In genomic region chr17:43581581-43581980, GRCh38 we compare ENCODE assay signal across 20 cellular contexts. TPM values are rescaled to one million over a fixed set of nuclear protein-coding genes. Genes with fewer than 3 reads are reported as not detected.
DNase-seq lines count a peak whose midpoint lies in the region; ATAC-seq and TF ChIP-seq lines count a peak whose summit lies in the region.
"Had no signal": no experiment of that assay in that cellular context is flagged by ENCODE, and none has a peak within 500 bp of the region (broad histone marks: within the 10 kb centered on the region; RNA-seq: fewer than 3 reads in every experiment).

No MANE protein-coding gene starts in this region.

- in situ Hi-C loops in transverse colon (cut with MboI; ENCODE audit: low pct_ligation_motif_present in 1 of 4, low pct_unique_long_range_greater_than_20kb in 1 of 4, low sequenced_read_pairs in 3 of 4) (loop anchor here in 1 of 4 donors (5.0 kb wide), 1 partner anchor 91 kb away; no protein-coding TSS in a partner anchor), brain microvascular endothelial cell (cut with HindIII; ENCODE audit: low pct_ligation_motif_present, low sequenced_read_pairs) (no loop called here)

- H3K4me1 Mint-ChIP-seq in T-helper 17 cell, result peaks cover 17% of the 10 kb centered on the region

- TF ChIP-seq CTCF in heart left ventricle (IDR thresholded peaks at IDR 0.05) (no peak), right atrium auricular region (IDR thresholded peaks at IDR 0.05) (no peak), mucosa of descending colon (IDR thresholded peaks at IDR 0.05) (no peak), transverse colon (IDR thresholded peaks at IDR 0.05) (no peak), brain microvascular endothelial cell (IDR thresholded peaks at IDR 0.05; ENCODE audit: low read depth, low read length, missing control alignments) (no peak)

- H3K36me3 ChIP-seq in heart left ventricle (no peaks in the 10 kb centered on the region), right atrium auricular region (no peaks in the 10 kb centered on the region), mucosa of descending colon (ENCODE audit: low read depth) (no peaks in the 10 kb centered on the region), transverse colon (no peaks in the 10 kb centered on the region), brain microvascular endothelial cell (replicated peaks) (no peaks in the 10 kb centered on the region)
- H3K36me3 ChIP-seq: HAP-1, SJCRH30 had no signal

- peak overlapping the region in 10 of 12 donors; percentile 10 to 81 (median 59) for H3K27ac ChIP-seq in heart left ventricle
- peak overlapping the region in 1 of 2 donors; percentile 10 for H3K27ac ChIP-seq in right atrium auricular region
- H3K27ac ChIP-seq in transverse colon, result no peak overlapping the region
- H3K27ac ChIP-seq in brain microvascular endothelial cell, result no peak overlapping the region
- H3K27ac ChIP-seq in caudate nucleus (ENCODE audit: low read depth, low read length), result no peak overlapping the region
- H3K27ac ChIP-seq: 22Rv1, GM23248, SJCRH30 had no signal

- H3K27ac Mint-ChIP-seq in T-helper 17 cell, result peak overlapping the region; percentile 87
- H3K27ac Mint-ChIP-seq: CD14-positive monocyte had no signal

- peaks cover 0 to 57% (median 37%) of the 10 kb centered on the region in 12 donors for H3K4me1 ChIP-seq in heart left ventricle
- H3K4me1 ChIP-seq in right atrium auricular region, result peaks cover 0 to 39% of the 10 kb centered on the region in 2 donors
- H3K4me1 ChIP-seq in mucosa of descending colon (ENCODE audit: low read depth), result no peaks in the 10 kb centered on the region
- peaks cover 0 to 22% (median 13%) of the 10 kb centered on the region in 4 donors for H3K4me1 ChIP-seq in transverse colon
- H3K4me1 ChIP-seq: HAP-1 had no signal

- H3K4me3 Mint-ChIP-seq in T-helper 17 cell, result no peak overlapping the region
- H3K4me3 Mint-ChIP-seq: CD14-positive monocyte had no signal

- intact Hi-C loops in heart left ventricle (cut with DNase I), result loop anchor here in 2 of 10 donors (2.0 to 5.0 kb wide), 2 partner anchors 51 to 83 kb away; no protein-coding TSS in a partner anchor
- intact Hi-C loops in mucosa of descending colon (cut with DNase I, micrococcal nuclease), result loop anchor here in 1 of 2 donors (10.0 kb wide), 1 partner anchor 173 kb away; the partner anchor contains the start of gene SOST
- intact Hi-C loops in transverse colon (cut with DNase I; ENCODE audit: low total_unique reads), result no loop called here

- H3K9me3 ChIP-seq in heart left ventricle (no peaks in the 10 kb centered on the region), right atrium auricular region (no peaks in the 10 kb centered on the region), T-helper 17 cell (ENCODE audit: control insufficient read depth, low read length, poor library complexity, severe bottlenecking) (no peaks in the 10 kb centered on the region), mucosa of descending colon (no peaks in the 10 kb centered on the region), transverse colon (no peaks in the 10 kb centered on the region)
- H3K9me3 ChIP-seq: HAP-1, SJCRH30 had no signal

- peaks cover 4% of the 10 kb centered on the region for H3K36me3 Mint-ChIP-seq in T-helper 17 cell (ENCODE audit: low read depth)
- H3K36me3 Mint-ChIP-seq: CD14-positive monocyte had no signal

- 49 to 66% (median 62%) methylated on average over 5 of the region's 5 CpGs for WGBS in heart left ventricle, 4 donors
- WGBS in transverse colon (ENCODE audit: low coverage in 1 of 2), 2 donors, result 68% methylated on average over 5 of the region's 5 CpGs; no CpG with 5 or more reads in 1 of the 2 donors

- TF ChIP-seq EP300 in transverse colon (IDR thresholded peaks at IDR 0.05; ENCODE audit: low read depth), result no peak

- H3K27me3 ChIP-seq in heart left ventricle (no peaks in the 10 kb centered on the region), right atrium auricular region (no peaks in the 10 kb centered on the region), transverse colon (no peaks in the 10 kb centered on the region), brain microvascular endothelial cell (replicated peaks) (no peaks in the 10 kb centered on the region)
- H3K27me3 ChIP-seq: SJCRH30 had no signal

- peaks cover 15% of the 10 kb centered on the region for H3K27me3 Mint-ChIP-seq in T-helper 17 cell

- H3K4me3 ChIP-seq in heart left ventricle (no peak overlapping the region), right atrium auricular region (no peak overlapping the region), mucosa of descending colon (no peak overlapping the region), transverse colon (no peak overlapping the region), brain microvascular endothelial cell (ENCODE audit: low read depth, low read length) (no peak overlapping the region)
- H3K4me3 ChIP-seq: GM23248, HAP-1, SJCRH30 had no signal

- TF ChIP-seq POLR2A in heart left ventricle (IDR thresholded peaks at IDR 0.05), result no peak
- TF ChIP-seq POLR2A in transverse colon (IDR thresholded peaks at IDR 0.05), result no peak

- peak in 1 of 4 donors; percentile 13 for ATAC-seq in heart left ventricle
- ATAC-seq in T-helper 17 cell, result no peak
- peak; percentile 54 for ATAC-seq in mucosa of descending colon
- ATAC-seq: PC-3 had no signal

- DNase-seq in heart left ventricle (no peak), right atrium auricular region (ENCODE audit: low spot score) (no peak), T-helper 17 cell (no peak), mucosa of descending colon (peak in 2 of 3 donors; percentile 65 to 74), transverse colon (peak; percentile 47), brain microvascular endothelial cell (no peak), T-helper 2 cell (no peak), caudate nucleus (lab: John Stamatoyannopoulos, UW) (no peak)
- DNase-seq: DMS 273 treated with DMSO at 0.1 percent for 48 hours, GM23248, KG1, NCI-H1436, NCI-H1930, NCI-H345, NCI-H524 treated with DMSO at 0.1 percent for 48 hours, PC-3, SJCRH30 had no signal

RNA-seq across cellular contexts. Expression of gene ETV4, which starts 35.4 kb away (rescaled TPM):
- total RNA-seq in heart left ventricle, result 1 to 10 TPM in 2 of 9 donors, under 1 TPM in 7; 0.30 to 1.5 (median 0.74) TPM
- polyA plus RNA-seq in heart left ventricle, result 1 to 10 TPM in 1 of 2 donors, under 1 TPM in 1; 0.46 to 1.7 TPM
- 1 to 10 TPM; 3.1 to 5.0 TPM for total RNA-seq in right atrium auricular region
- not detected for total RNA-seq in T-helper 17 cell
- total RNA-seq in mucosa of descending colon, result under 1 TPM; 0.67 to 0.72 (median 0.70) TPM
- 1 to 10 TPM in 1 of 4 donors, under 1 TPM in 1, not detected in 2; 0.41 to 1.3 TPM for total RNA-seq in transverse colon
- polyA plus RNA-seq: CD14-positive monocyte had no signal

Comparison
In these comparisons a context has a peak if more than half of its experiments do, and no peak if none do; other contexts are left out.
1. DNase-seq: peak in mucosa of descending colon (2 of 3) and transverse colon (single experiment); none in heart left ventricle (0 of 5), right atrium auricular region (single experiment), T-helper 17 cell (0 of 3), brain microvascular endothelial cell (single experiment), T-helper 2 cell (0 of 5) and caudate nucleus (0 of 61).
2. H3K27ac ChIP-seq: peak in heart left ventricle (10 of 12); none in transverse colon (0 of 4), brain microvascular endothelial cell (single experiment) and caudate nucleus (single experiment).